In genomic region chr11:121460941-121461514, GRCh38 we compare ENCODE assay signal across 14 cellular contexts. TPM values are rescaled to one million over a fixed set of nuclear protein-coding genes. Genes with fewer than 3 reads are reported as not detected.
DNase-seq lines count a peak whose midpoint lies in the region; ATAC-seq and TF ChIP-seq lines count a peak whose summit lies in the region.
"Had no signal": no experiment of that assay in that cellular context is flagged by ENCODE, and none has a peak within 500 bp of the region (broad histone marks: within the 10 kb centered on the region; RNA-seq: fewer than 3 reads in every experiment).

No MANE protein-coding gene starts in this region.

- intact Hi-C loops in A673 (cut with micrococcal nuclease; ENCODE audit: unreplicated experiment), result no loop called here

- H3K36me3 ChIP-seq in A673 (ENCODE audit: insufficient read depth, low read length, poor library complexity, severe bottlenecking), result no peaks in the 10 kb centered on the region
- H3K36me3 ChIP-seq: SJCRH30 had no signal

- peaks cover under 1% of the 10 kb centered on the region for H3K4me1 ChIP-seq in A673 (ENCODE audit: insufficient read depth, low read length, poor library complexity, severe bottlenecking)

- peaks cover 3% of the 10 kb centered on the region for H3K36me3 Mint-ChIP-seq in activated naive CD8-positive, alpha-beta T cell treated with anti-CD3 and anti-CD28 coated beads, Interleukin-2, amount 50 U/mL, for 24 hours (ENCODE audit: low read depth)
- H3K36me3 Mint-ChIP-seq in progenitor cell of endocrine pancreas (ENCODE audit: insufficient read depth), result no peaks in the 10 kb centered on the region

- no peaks in the 10 kb centered on the region for H3K27me3 Mint-ChIP-seq in activated naive CD8-positive, alpha-beta T cell treated with anti-CD3 and anti-CD28 coated beads, Interleukin-2, amount 50 U/mL, for 24 hours
- peaks cover 7% of the 10 kb centered on the region for H3K27me3 Mint-ChIP-seq in progenitor cell of endocrine pancreas

- no peak for ATAC-seq in activated naive CD8-positive, alpha-beta T cell treated with anti-CD3 and anti-CD28 coated beads, Interleukin-2, amount 50 U/mL, for 24 hours
- no peak for ATAC-seq in GM21737 (IDR thresholded peaks at IDR 0.05; ENCODE audit: unreplicated experiment)

- H3K4me1 Mint-ChIP-seq in activated naive CD8-positive, alpha-beta T cell treated with anti-CD3 and anti-CD28 coated beads, Interleukin-2, amount 50 U/mL, for 24 hours, result peaks cover 99% of the 10 kb centered on the region
- H3K4me1 Mint-ChIP-seq in progenitor cell of endocrine pancreas (ENCODE audit: low read depth), result peaks cover 37% of the 10 kb centered on the region

- DNase-seq in NCI-H2171 treated with DMSO at 0.1 percent for 48 hours (lab: John Stamatoyannopoulos, UW) (peak; percentile 74), NCI-H2171 (lab: John Stamatoyannopoulos, UW) (no peak), NCI-H2029 treated with DMSO at 0.1 percent for 48 hours (lab: John Stamatoyannopoulos, UW) (peak; percentile 72), progenitor cell of endocrine pancreas (ENCODE audit: low spot score, unreplicated experiment) (no peak), NCI-H510A treated with DMSO at 0.1 percent for 48 hours (lab: John Stamatoyannopoulos, UW) (no peak), A673 (ENCODE audit: low spot score) (no peak)
- no peak for DNase-seq in activated naive CD8-positive, alpha-beta T cell treated with anti-CD3 and anti-CD28 coated beads, Interleukin-2, amount 50 U/mL, for 24 hours
- DNase-seq: 8988T; activated CD4-positive, CD25-positive, alpha-beta regulatory T cell treated with anti-CD3 and anti-CD28 coated beads, Interleukin-2, amount 50 U/mL, for 72 hours; anterior cingulate cortex; DND-41; NCI-H187; SJCRH30 had no signal

- no peak overlapping the region for H3K27ac ChIP-seq in A673 (ENCODE audit: low read depth, low read length, poor library complexity, severe bottlenecking)
- H3K27ac ChIP-seq: SJCRH30 had no signal

- no peak overlapping the region for H3K4me3 Mint-ChIP-seq in activated naive CD8-positive, alpha-beta T cell treated with anti-CD3 and anti-CD28 coated beads, Interleukin-2, amount 50 U/mL, for 24 hours
- H3K4me3 Mint-ChIP-seq in progenitor cell of endocrine pancreas (ENCODE audit: low read depth), result no peak overlapping the region

- TF ChIP-seq CTCF in progenitor cell of endocrine pancreas (IDR thresholded peaks at IDR 0.05; ENCODE audit: unreplicated experiment), result no peak
- TF ChIP-seq CTCF in A673 (conservative IDR thresholded peaks at IDR 0.05; ENCODE audit: low read depth, low read length), result no peak

- BruUV-seq in A673 (replicated peaks; lab: Mats Ljungman, UMichigan), result no TSS peak

- no peak overlapping the region for H3K4me3 ChIP-seq in A673 (ENCODE audit: low read depth, low read length, poor library complexity, severe bottlenecking)
- H3K4me3 ChIP-seq: SJCRH30 had no signal

- no peaks in the 10 kb centered on the region for H3K9me3 ChIP-seq in A673 (ENCODE audit: low read depth, low read length, poor library complexity, severe bottlenecking)
- H3K9me3 ChIP-seq: SJCRH30 had no signal

- POLR2A ChIA-PET in A673 (lab: Charles Lee; ENCODE audit: low non-redundant PET), result interaction anchor here (0.5 kb wide), 1 partner anchor 1405 kb away, joined by 15 read pairs; no protein-coding TSS in a partner anchor

- CTCF ChIA-PET in A673 (lab: Charles Lee), result no interaction called here

- no peaks in the 10 kb centered on the region for H3K9me3 Mint-ChIP-seq in activated naive CD8-positive, alpha-beta T cell treated with anti-CD3 and anti-CD28 coated beads, Interleukin-2, amount 50 U/mL, for 24 hours
- H3K9me3 Mint-ChIP-seq in progenitor cell of endocrine pancreas (ENCODE audit: low read depth), result no peaks in the 10 kb centered on the region

- H3K27ac Mint-ChIP-seq in activated naive CD8-positive, alpha-beta T cell treated with anti-CD3 and anti-CD28 coated beads, Interleukin-2, amount 50 U/mL, for 24 hours, result peak overlapping the region; percentile 93
- H3K27ac Mint-ChIP-seq in progenitor cell of endocrine pancreas, result peak overlapping the region; percentile 84

- no peaks in the 10 kb centered on the region for H3K27me3 ChIP-seq in A673 (replicated peaks; ENCODE audit: insufficient read depth, low read depth, low read length, poor library complexity)
- H3K27me3 ChIP-seq: SJCRH30 had no signal

RNA-seq across cellular contexts. Expression of gene SORL1, which starts 8.9 kb away (rescaled TPM):
- 30.9 and 31.8 TPM in 2 replicates for total RNA-seq in progenitor cell of endocrine pancreas
- total RNA-seq in A673 (2021), result 0.95 and 1.2 TPM in 2 replicates

Comparison
In these comparisons a context has a peak if more than half of its experiments do, and no peak if none do; other contexts are left out.
1. DNase-seq: peak in NCI-H2171 treated with DMSO at 0.1 percent for 48 hours (single experiment) and NCI-H2029 treated with DMSO at 0.1 percent for 48 hours (single experiment); none in NCI-H2171 (single experiment), activated naive CD8-positive, alpha-beta T cell treated with anti-CD3 and anti-CD28 coated beads, Interleukin-2, amount 50 U/mL, for 24 hours (single experiment), progenitor cell of endocrine pancreas (single experiment), NCI-H510A treated with DMSO at 0.1 percent for 48 hours (single experiment) and A673 (single experiment).
2. RNA of gene SORL1, which starts 8.9 kb away (total RNA-seq): 30.9 to 31.8 TPM in progenitor cell of endocrine pancreas; 0.95 to 1.2 TPM in A673; every median in the first group is over 10 times any median in the second.